ENCODE assay signal across 15 cellular contexts in the genomic region with DNA sequence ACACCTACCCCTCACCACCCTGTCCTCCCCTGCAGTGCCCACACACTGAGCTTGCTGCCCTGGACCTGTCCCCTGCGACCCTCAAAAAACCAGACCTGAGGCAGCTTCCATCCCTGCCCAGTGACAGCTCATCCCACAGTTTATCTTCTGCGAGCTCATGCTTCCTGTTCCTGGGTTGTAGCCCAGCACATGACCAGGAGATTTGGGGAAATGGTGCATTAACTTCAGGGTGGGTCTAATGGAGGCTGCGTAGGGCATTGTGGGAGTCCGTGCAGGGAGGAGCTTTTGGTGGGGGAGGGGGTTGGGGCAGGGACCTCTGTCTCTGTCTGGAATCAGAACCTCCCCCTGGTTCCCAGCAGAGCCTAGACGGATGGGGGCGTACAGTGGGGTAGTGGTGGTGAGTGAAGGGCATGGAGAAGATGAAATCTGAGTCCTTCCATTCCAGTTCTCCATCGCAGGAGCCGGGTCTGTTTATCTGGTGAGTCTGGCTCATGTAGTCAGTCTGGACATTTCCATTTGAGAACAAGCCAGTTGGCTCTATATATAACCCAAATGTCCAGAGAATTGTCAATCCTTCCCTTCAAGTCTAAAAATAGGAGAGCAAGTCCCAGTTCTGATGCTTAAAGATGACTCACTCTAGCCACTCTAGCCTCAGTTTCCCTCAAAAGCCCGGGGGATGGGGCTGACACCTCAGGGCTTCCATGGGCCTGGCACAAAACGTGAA.
DNase-seq lines count a peak whose midpoint lies in the region; ATAC-seq and TF ChIP-seq lines count a peak whose summit lies in the region.
"Had no signal": no experiment of that assay in that cellular context is flagged by ENCODE, and none has a peak within 500 bp of the region (broad histone marks: within the 10 kb centered on the region; RNA-seq: fewer than 3 reads in every experiment).

No MANE protein-coding gene starts in this region.

- TF ChIP-seq POLR2A in esophagus squamous epithelium (IDR thresholded peaks at IDR 0.05) (no peak), lower leg skin (IDR thresholded peaks at IDR 0.05) (no peak), erythroblast (IDR thresholded peaks at IDR 0.05; ENCODE audit: low read length) (no peak)

- no peak overlapping the region for H3K4me3 Mint-ChIP-seq in naive thymus-derived CD4-positive, alpha-beta T cell
- H3K4me3 Mint-ChIP-seq in stimulated activated naive B cell treated with anti-CD40 and anti-IgM and Interleukin-4, amounts not matched to agents 10 μg/mL and 1 μg/mL and 100 μg/mL, for 72 hours: no peak overlapping the region
- H3K4me3 Mint-ChIP-seq: brain; stimulated activated naive CD8-positive, alpha-beta T cell treated with anti-CD3 and anti-CD28 coated beads, Interleukin-15, amount 100 ng/mL, for 72 hours had no signal

- WGBS in esophagus squamous epithelium, 2 donors: 34 to 44% methylated on average over 3 of the region's 10 CpGs
- WGBS in lower leg skin, 2 donors: 70 to 86% methylated on average over 10 of the region's 10 CpGs

- H3K36me3 Mint-ChIP-seq in naive thymus-derived CD4-positive, alpha-beta T cell: no peaks in the 10 kb centered on the region
- no peaks in the 10 kb centered on the region for H3K36me3 Mint-ChIP-seq in stimulated activated naive B cell treated with anti-CD40 and anti-IgM and Interleukin-4, amounts not matched to agents 10 μg/mL and 1 μg/mL and 100 μg/mL, for 72 hours
- H3K36me3 Mint-ChIP-seq: brain had no signal

- H3K4me3 ChIP-seq in esophagus squamous epithelium (no peak overlapping the region), lower leg skin (ENCODE audit: low read depth, poor library complexity, severe bottlenecking) (no peak overlapping the region)
- no peak overlapping the region for H3K4me3 ChIP-seq in naive thymus-derived CD4-positive, alpha-beta T cell (ENCODE audit: low read length)
- H3K4me3 ChIP-seq: HAP-1, right lobe of liver had no signal

- TF ChIP-seq CTCF in esophagus squamous epithelium (IDR thresholded peaks at IDR 0.05) (no peak), lower leg skin (IDR thresholded peaks at IDR 0.05) (no peak)

- H3K27ac ChIP-seq in esophagus squamous epithelium: peak overlapping the region in 3 of 4 donors; percentile 1 to 67 (median 21)
- H3K27ac ChIP-seq in naive thymus-derived CD4-positive, alpha-beta T cell (ENCODE audit: low read depth, low read length): no peak overlapping the region
- H3K27ac ChIP-seq: KMS-11, right lobe of liver had no signal

- no peak for DNase-seq in Right ventricle myocardium inferior (ENCODE audit: missing footprints)
- DNase-seq in cardiac septum (ENCODE audit: low spot score): no peak
- DNase-seq in esophagus squamous epithelium (lab: John Stamatoyannopoulos, UW): no peak
- DNase-seq in naive thymus-derived CD4-positive, alpha-beta T cell: no peak
- no peak for DNase-seq in globus pallidus (ENCODE audit: low spot score)
- DNase-seq in lower leg skin (ENCODE audit: low spot score in 2 of 2): no peak
- DNase-seq in stimulated activated naive B cell treated with anti-CD40 and anti-IgM and Interleukin-4, amounts not matched to agents 10 μg/mL and 1 μg/mL and 100 μg/mL, for 72 hours: no peak
- DNase-seq in erythroblast (lab: John Stamatoyannopoulos, UW): no peak
- DNase-seq: activated effector memory CD4-positive, alpha-beta T cell treated with Interleukin-2 at 50 U/mL for 16 hours; kidney glomerular epithelial cell; right lobe of liver; stimulated activated naive CD8-positive, alpha-beta T cell treated with anti-CD3 and anti-CD28 coated beads, Interleukin-15, amount 100 ng/mL, for 72 hours had no signal

- H3K4me1 Mint-ChIP-seq in naive thymus-derived CD4-positive, alpha-beta T cell: peaks cover 0 to 4% (median 0%) of the 10 kb centered on the region in 7 donors
- no peaks in the 10 kb centered on the region for H3K4me1 Mint-ChIP-seq in stimulated activated naive B cell treated with anti-CD40 and anti-IgM and Interleukin-4, amounts not matched to agents 10 μg/mL and 1 μg/mL and 100 μg/mL, for 72 hours

- peaks cover 0 to 46% (median 14%) of the 10 kb centered on the region in 3 donors for H3K4me1 ChIP-seq in esophagus squamous epithelium
- no peaks in the 10 kb centered on the region for H3K4me1 ChIP-seq in naive thymus-derived CD4-positive, alpha-beta T cell (ENCODE audit: control insufficient read depth in 2 of 2, insufficient read depth in 2 of 2, low read length in 2 of 2)
- H3K4me1 ChIP-seq: HAP-1, right lobe of liver had no signal

- POLR2A ChIA-PET in naive thymus-derived CD4-positive, alpha-beta T cell (lab: Charles Lee): no interaction called here

- H3K27me3 Mint-ChIP-seq in naive thymus-derived CD4-positive, alpha-beta T cell: peaks cover 19 to 37% (median 33%) of the 10 kb centered on the region in 5 donors
- peaks cover 11 to 22% of the 10 kb centered on the region in 2 donors for H3K27me3 Mint-ChIP-seq in stimulated activated naive B cell treated with anti-CD40 and anti-IgM and Interleukin-4, amounts not matched to agents 10 μg/mL and 1 μg/mL and 100 μg/mL, for 72 hours

- CTCF ChIA-PET in naive thymus-derived CD4-positive, alpha-beta T cell (lab: Charles Lee): no interaction called here

- intact Hi-C loops in Right ventricle myocardium inferior (cut with DNase I) (no loop called here), cardiac septum (cut with DNase I) (no loop called here), esophagus squamous epithelium (cut with DNase I) (no loop called here), lower leg skin (cut with DNase I; ENCODE audit: low total_unique reads) (no loop called here)
- intact Hi-C loops in naive thymus-derived CD4-positive, alpha-beta T cell (cut with micrococcal nuclease): no loop called here

- H3K27me3 ChIP-seq in esophagus squamous epithelium: peaks cover 0 to 32% (median 0%) of the 10 kb centered on the region in 4 donors
- no peaks in the 10 kb centered on the region for H3K27me3 ChIP-seq in naive thymus-derived CD4-positive, alpha-beta T cell (ENCODE audit: control insufficient read depth in 2 of 2, insufficient read depth in 2 of 2, low read length in 2 of 2)
- H3K27me3 ChIP-seq: right lobe of liver had no signal

- peak; percentile 41 for ATAC-seq in Right ventricle myocardium inferior
- peak; percentile 34 for ATAC-seq in naive thymus-derived CD4-positive, alpha-beta T cell
- no peak for ATAC-seq in stimulated activated naive B cell treated with anti-CD40 and anti-IgM and Interleukin-4, amounts not matched to agents 10 μg/mL and 1 μg/mL and 100 μg/mL, for 72 hours (replicated peaks)
- ATAC-seq: stimulated activated naive CD8-positive, alpha-beta T cell treated with anti-CD3 and anti-CD28 coated beads, Interleukin-15, amount 100 ng/mL, for 72 hours had no signal

- no peaks in the 10 kb centered on the region for H3K9me3 Mint-ChIP-seq in naive thymus-derived CD4-positive, alpha-beta T cell
- H3K9me3 Mint-ChIP-seq in stimulated activated naive B cell treated with anti-CD40 and anti-IgM and Interleukin-4, amounts not matched to agents 10 μg/mL and 1 μg/mL and 100 μg/mL, for 72 hours: no peaks in the 10 kb centered on the region
- H3K9me3 Mint-ChIP-seq: stimulated activated naive CD8-positive, alpha-beta T cell treated with anti-CD3 and anti-CD28 coated beads, Interleukin-15, amount 100 ng/mL, for 72 hours had no signal

- no peak overlapping the region for H3K27ac Mint-ChIP-seq in naive thymus-derived CD4-positive, alpha-beta T cell
- no peak overlapping the region for H3K27ac Mint-ChIP-seq in stimulated activated naive B cell treated with anti-CD40 and anti-IgM and Interleukin-4, amounts not matched to agents 10 μg/mL and 1 μg/mL and 100 μg/mL, for 72 hours

- H3K9me3 ChIP-seq in esophagus squamous epithelium: no peaks in the 10 kb centered on the region
- H3K9me3 ChIP-seq in naive thymus-derived CD4-positive, alpha-beta T cell (ENCODE audit: control insufficient read depth in 2 of 3, low read length in 3 of 3): no peaks in the 10 kb centered on the region
- H3K9me3 ChIP-seq: HAP-1, right lobe of liver had no signal

- no peaks in the 10 kb centered on the region for H3K36me3 ChIP-seq in esophagus squamous epithelium
- no peaks in the 10 kb centered on the region for H3K36me3 ChIP-seq in naive thymus-derived CD4-positive, alpha-beta T cell (ENCODE audit: control insufficient read depth in 2 of 3, insufficient read depth in 3 of 3, low read length in 3 of 3)
- H3K36me3 ChIP-seq: HAP-1, right lobe of liver had no signal

Comparison
In these comparisons a context has a peak if more than half of its experiments do, and no peak if none do; other contexts are left out.
1. ATAC-seq: peak in Right ventricle myocardium inferior (single experiment) and naive thymus-derived CD4-positive, alpha-beta T cell (single experiment); none in stimulated activated naive B cell treated with anti-CD40 and anti-IgM and Interleukin-4, amounts not matched to agents 10 μg/mL and 1 μg/mL and 100 μg/mL, for 72 hours (0 of 2).